Comparison of ENCODE assay signal across 22 cellular contexts in the genomic region with DNA sequence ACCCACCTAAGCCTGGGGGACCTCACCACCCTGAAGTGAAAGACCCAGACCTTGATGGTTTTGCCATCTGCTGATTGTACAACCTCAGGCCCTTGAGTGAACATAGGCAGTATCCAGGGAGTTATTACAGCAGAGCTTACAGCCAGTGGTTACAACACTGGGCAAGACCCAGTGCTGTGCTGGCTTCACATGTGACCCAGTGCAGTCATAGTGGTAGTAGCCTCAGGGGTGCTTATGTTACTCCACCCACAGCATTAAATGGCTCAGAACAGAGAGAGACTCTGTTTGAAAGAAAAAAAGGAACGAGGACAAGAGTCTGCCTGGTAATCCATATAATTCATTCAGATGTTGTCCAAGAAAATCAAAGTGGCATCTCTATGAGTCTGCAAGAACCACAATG.
"Had no signal": no experiment of that assay in that cellular context is flagged by ENCODE, and none has a peak within 500 bp of the region (broad histone marks: within the 10 kb centered on the region; RNA-seq: fewer than 3 reads in every experiment).

No MANE protein-coding gene starts in this region.

- DNase-seq: dorsolateral prefrontal cortex; effector CD4-positive, alpha-beta T cell; erythroblast; gastrocnemius medialis; head of caudate nucleus; left cardiac atrium; left lung; midbrain; naive thymus-derived CD4-positive, alpha-beta T cell; nephron progenitor cell; nucleus accumbens; stimulated activated CD4-positive, alpha-beta T cell treated with anti-CD3 and anti-CD28 coated beads, Interleukin-12 subunit alpha, Interleukin-12 subunit beta, amount 100 ng/mL, for 4 hours; stimulated activated CD4-positive, alpha-beta T cell treated with anti-CD3 and anti-CD28 coated beads, Interleukin-1b, Interleukin-23, amount 100 ng/mL, for 48 hours; stimulated activated CD4-positive, alpha-beta T cell treated with anti-CD3 and anti-CD28 coated beads, Interleukin-4, amount 100 ng/mL, for 1 hour; stimulated activated CD8-positive, alpha-beta memory T cell treated with anti-CD3 and anti-CD28 coated beads, Interleukin-4, amount 100 ng/mL, for 48 hours; stimulated activated naive CD4-positive, alpha-beta T cell; stimulated activated naive CD8-positive, alpha-beta T cell treated with anti-CD3 and anti-CD28 coated beads, Interleukin-15, amount 100 ng/mL, for 72 hours had no signal

- H3K27ac ChIP-seq: dorsolateral prefrontal cortex, gastrocnemius medialis, left lung, prostate gland, right atrium auricular region, suprapubic skin had no signal

- H3K4me3 ChIP-seq: dorsolateral prefrontal cortex, gastrocnemius medialis, left lung, prostate gland, right atrium auricular region, smooth muscle cell, suprapubic skin had no signal

- ATAC-seq: gastrocnemius medialis; left cardiac atrium; left lung; naive thymus-derived CD4-positive, alpha-beta T cell; sciatic nerve; stimulated activated naive CD8-positive, alpha-beta T cell treated with anti-CD3 and anti-CD28 coated beads, Interleukin-15, amount 100 ng/mL, for 72 hours had no signal
